13 cellular contexts compared by ENCODE assay signal in genomic region chr1:180572745-180573144, GRCh38. TPM values are rescaled to one million over a fixed set of nuclear protein-coding genes. Genes with fewer than 3 reads are reported as not detected.
"Had no signal": no experiment of that assay in that cellular context is flagged by ENCODE, and none has a peak within 500 bp of the region (broad histone marks: within the 10 kb centered on the region; RNA-seq: fewer than 3 reads in every experiment).

No MANE protein-coding gene starts in this region.

- H3K36me3 Mint-ChIP-seq: WTC11 had no signal

- DNase-seq: brain microvascular endothelial cell; cerebellar nuclear complex; effector memory CD8-positive, alpha-beta T cell; erythroblast; testis had no signal

- ATAC-seq: effector memory CD8-positive, alpha-beta T cell; WTC11 had no signal

- H3K4me3 ChIP-seq: testis had no signal

- H3K27me3 ChIP-seq: brain microvascular endothelial cell, testis had no signal

- H3K9me3 ChIP-seq: testis had no signal

- H3K4me1 Mint-ChIP-seq: WTC11 had no signal

- H3K27ac ChIP-seq: brain microvascular endothelial cell, testis had no signal

- H3K4me3 Mint-ChIP-seq: dendritic cell treated with granulocyte-macrophage colony-stimulating factor and Interleukin-4, amounts not matched to agents 40 ng/mL and 50 ng/mL, for 4 days; effector memory CD8-positive, alpha-beta T cell; neural crest cell; T-helper 1 cell treated with Interleukin-12 subunit alpha and Interleukin-12 subunit beta and Interleukin-4 antibody, amounts not matched to agents 30 μg/mL and 1 μg/mL, for 36 hours; WTC11 had no signal

- H3K9me3 Mint-ChIP-seq: dendritic cell treated with granulocyte-macrophage colony-stimulating factor and Interleukin-4, amounts not matched to agents 40 ng/mL and 50 ng/mL, for 4 days; effector memory CD8-positive, alpha-beta T cell; neural crest cell; T-helper 1 cell treated with Interleukin-12 subunit alpha and Interleukin-12 subunit beta and Interleukin-4 antibody, amounts not matched to agents 30 μg/mL and 1 μg/mL, for 36 hours; WTC11 had no signal

- H3K27ac Mint-ChIP-seq: dendritic cell treated with granulocyte-macrophage colony-stimulating factor and Interleukin-4, amounts not matched to agents 40 ng/mL and 50 ng/mL, for 4 days; effector memory CD8-positive, alpha-beta T cell; WTC11 had no signal

- H3K36me3 ChIP-seq: brain microvascular endothelial cell had no signal

RNA-seq across cellular contexts. Expression of gene OVAAL, which starts 14.0 kb away (rescaled TPM):
- total RNA-seq: liver, neural crest cell, osteocyte, pulmonary artery endothelial cell, testis, WTC11 had no signal
- polyA plus RNA-seq: liver, urinary bladder had no signal
